10 cellular contexts compared by ENCODE assay signal in the genomic region with DNA sequence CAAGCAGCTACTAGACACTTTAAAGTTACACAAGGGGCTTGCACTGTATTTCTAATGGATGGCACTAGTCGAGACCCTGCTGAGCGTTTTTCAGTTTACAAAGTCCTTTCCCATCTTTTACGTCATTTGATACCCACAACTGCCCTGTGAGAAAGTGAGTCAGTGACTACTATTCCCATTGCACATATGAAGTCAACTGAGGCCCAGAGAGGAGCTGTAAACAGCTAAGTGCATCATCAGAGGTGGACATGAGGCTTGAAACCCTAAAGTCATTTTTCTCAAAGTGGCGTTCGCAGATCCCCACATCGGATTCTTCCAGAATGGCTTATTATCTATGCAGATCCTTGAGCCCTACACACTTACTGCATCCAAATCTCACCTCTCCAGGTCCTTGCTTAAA. TPM values are rescaled to one million over a fixed set of nuclear protein-coding genes. Genes with fewer than 3 reads are reported as not detected.
"Had no signal": no experiment of that assay in that cellular context is flagged by ENCODE, and none has a peak within 500 bp of the region (broad histone marks: within the 10 kb centered on the region; RNA-seq: fewer than 3 reads in every experiment).

No MANE protein-coding gene starts in this region.

- H3K4me3 ChIP-seq: GM23248, HAP-1 had no signal

- H3K36me3 ChIP-seq: HAP-1 had no signal

- DNase-seq: GM23248, GOT3, H7, H9, HCEC 1CT, HFFc6 had no signal

- H3K9ac ChIP-seq: GM23248 had no signal

- H2AFZ ChIP-seq: GM23248 had no signal

- H3K27ac ChIP-seq: GM23248 had no signal

- ATAC-seq: HCT116 had no signal

- FAIRE-seq: H54 had no signal

- H3K9me3 Mint-ChIP-seq: HFFc6 had no signal

- H3K4me3 Mint-ChIP-seq: H9, HFFc6 had no signal

- H3K27ac Mint-ChIP-seq: HFFc6 had no signal

- H3K9me3 ChIP-seq: HAP-1 had no signal

RNA-seq across cellular contexts. Expression of a gene that starts 50.6 kb away (rescaled TPM):
- total RNA-seq: GM23248, H4, HFFc6 had no signal
- polyA plus RNA-seq: GM23248 had no signal
